Comparison of ENCODE assay signal across 1 cellular context in genomic region chrX:119669424-119670037, GRCh38.
TF ChIP-seq lines count a peak whose summit lies in the region.

No MANE protein-coding gene starts in this region.

TF ChIP-seq in SK-N-SH, 30 proteins besides CTCF, POLR2A, EP300 and RAD21 (continued from another document):
- TF ChIP-seq TEAD4 (IDR thresholded peaks at IDR 0.05; ENCODE audit: borderline replicate concordance, insufficient read depth) = no peak
